Comparison of ENCODE assay signal across 22 cellular contexts in the genomic region with DNA sequence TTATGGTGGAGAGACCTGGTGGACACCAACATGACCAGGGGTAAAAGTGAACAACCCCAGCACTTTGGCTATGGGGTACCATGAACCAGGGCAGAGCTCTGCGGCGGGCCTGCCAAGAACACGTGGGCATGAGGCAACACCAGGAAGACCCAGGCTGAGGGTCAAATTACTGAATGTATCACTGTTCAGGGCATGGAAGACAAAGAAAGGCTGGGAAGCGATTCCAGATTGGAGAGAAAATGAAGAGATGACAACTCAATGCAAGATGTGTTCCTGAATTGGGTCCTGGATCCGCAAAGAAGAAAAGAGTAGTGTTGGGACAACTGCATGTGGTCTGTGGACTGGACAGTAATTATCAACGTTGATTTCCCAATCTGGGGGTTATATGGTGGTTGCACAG.
"Had no signal": no experiment of that assay in that cellular context is flagged by ENCODE, and none has a peak within 500 bp of the region (broad histone marks: within the 10 kb centered on the region; RNA-seq: fewer than 3 reads in every experiment).

No MANE protein-coding gene starts in this region.

- H3K27me3 ChIP-seq: body of pancreas, cardiac muscle cell, sigmoid colon, tibial artery had no signal

- H3K9me3 Mint-ChIP-seq: activated CD4-positive, alpha-beta memory T cell treated with anti-CD3 and anti-CD28 coated beads, Interleukin-2, amount 10 ng/mL, durations not matched to agents 7 days and 5 days; activated CD4-positive, alpha-beta T cell treated with anti-CD3 and anti-CD28 coated beads, Interleukin-2, amount 10 ng/mL, durations not matched to agents 24 days and 14 days; activated naive CD4-positive, alpha-beta T cell treated with anti-CD3 and anti-CD28 coated beads, Interleukin-2, amount 50 U/mL, for 24 hours; dendritic cell treated with granulocyte-macrophage colony-stimulating factor and Interleukin-4, amounts not matched to agents 40 ng/mL and 50 ng/mL, for 4 days had no signal

- H3K27ac Mint-ChIP-seq: activated CD4-positive, alpha-beta memory T cell treated with anti-CD3 and anti-CD28 coated beads, Interleukin-2, amount 10 ng/mL, durations not matched to agents 7 days and 5 days; activated CD4-positive, alpha-beta T cell treated with anti-CD3 and anti-CD28 coated beads, Interleukin-2, amount 10 ng/mL, durations not matched to agents 24 days and 14 days; activated naive CD4-positive, alpha-beta T cell treated with anti-CD3 and anti-CD28 coated beads, Interleukin-2, amount 50 U/mL, for 24 hours; dendritic cell treated with granulocyte-macrophage colony-stimulating factor and Interleukin-4, amounts not matched to agents 40 ng/mL and 50 ng/mL, for 4 days had no signal

- H3K4me2 ChIP-seq: smooth muscle cell had no signal

- H3K27ac ChIP-seq: body of pancreas, parathyroid adenoma, sigmoid colon, SK-N-MC, tibial artery, VCaP had no signal

- DNase-seq: activated CD4-positive, alpha-beta memory T cell treated with anti-CD3 and anti-CD28 coated beads, Interleukin-2, amount 10 ng/mL, durations not matched to agents 7 days and 5 days; activated CD4-positive, alpha-beta T cell treated with anti-CD3 and anti-CD28 coated beads, Interleukin-2, amount 10 ng/mL, durations not matched to agents 24 days and 14 days; activated gamma-delta T cell; activated T-cell treated with anti-CD3 and anti-CD28 coated beads for 4 hours; body of pancreas; effector memory CD4-positive, alpha-beta T cell; foreskin melanocyte; glutamatergic neuron; sigmoid colon; stimulated activated CD4-positive, alpha-beta T cell treated with anti-CD3 and anti-CD28 coated beads, Interleukin-2, amount 100 ng/mL, for 48 hours; stimulated activated naive CD4-positive, alpha-beta T cell treated with Interleukin-2 at 50 U/mL for 16 hours; tibial artery had no signal

- ATAC-seq: activated CD4-positive, CD25-positive, alpha-beta regulatory T cell treated with anti-CD3 and anti-CD28 coated beads, Interleukin-2, amount 50 U/mL, for 24 hours; body of pancreas; esophagus mucosa; left lobe of liver had no signal

- H3K9me3 ChIP-seq: body of pancreas, sigmoid colon, tibial artery had no signal

- H3K4me3 Mint-ChIP-seq: activated CD4-positive, alpha-beta memory T cell treated with anti-CD3 and anti-CD28 coated beads, Interleukin-2, amount 10 ng/mL, durations not matched to agents 7 days and 5 days; activated CD4-positive, alpha-beta T cell treated with anti-CD3 and anti-CD28 coated beads, Interleukin-2, amount 10 ng/mL, durations not matched to agents 24 days and 14 days; activated naive CD4-positive, alpha-beta T cell treated with anti-CD3 and anti-CD28 coated beads, Interleukin-2, amount 50 U/mL, for 24 hours; dendritic cell treated with granulocyte-macrophage colony-stimulating factor and Interleukin-4, amounts not matched to agents 40 ng/mL and 50 ng/mL, for 4 days had no signal

- H3K4me3 ChIP-seq: body of pancreas, cardiac muscle cell, sigmoid colon, SK-N-MC, smooth muscle cell, tibial artery had no signal

- H3K9ac ChIP-seq: parathyroid adenoma had no signal

- H2AFZ ChIP-seq: parathyroid adenoma had no signal
